In the genomic region with DNA sequence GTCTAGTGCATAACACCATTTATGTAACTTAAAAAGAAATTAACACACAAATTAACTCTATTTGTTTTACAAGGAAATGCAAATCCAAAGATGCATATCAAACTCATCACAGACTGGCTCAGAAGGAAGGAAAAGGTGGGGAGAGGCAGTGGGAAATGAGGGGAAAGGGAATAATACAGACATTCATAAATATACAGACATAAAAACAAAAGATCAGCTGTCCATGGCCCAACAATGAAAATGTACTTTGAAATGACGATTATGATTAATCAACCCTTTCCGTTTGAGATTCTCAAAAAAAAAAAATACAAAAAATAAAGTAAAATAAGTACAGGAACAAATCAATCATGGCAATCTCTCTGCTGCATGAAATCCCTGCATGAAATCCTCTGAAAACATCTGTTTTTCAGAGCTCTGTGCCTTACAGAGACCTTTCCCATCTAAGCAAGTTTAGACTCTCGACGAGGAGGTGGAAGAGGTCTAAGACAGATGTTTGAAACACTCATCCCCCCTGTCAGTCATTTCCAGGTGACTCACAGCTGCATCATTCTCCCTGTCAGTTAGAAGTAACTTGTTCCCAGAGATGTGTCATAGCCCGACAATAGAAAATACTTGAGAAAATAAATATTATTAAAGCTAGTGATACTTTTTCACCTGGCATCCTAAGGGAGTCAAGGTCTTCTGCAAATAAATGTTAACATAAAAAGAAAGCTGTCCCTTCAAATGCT, we compare ENCODE assay signal across 15 cellular contexts. TPM values are rescaled to one million over a fixed set of nuclear protein-coding genes. Genes with fewer than 3 reads are reported as not detected.
DNase-seq lines count a peak whose midpoint lies in the region; ATAC-seq and TF ChIP-seq lines count a peak whose summit lies in the region.
"Had no signal": no experiment of that assay in that cellular context is flagged by ENCODE, and none has a peak within 500 bp of the region (broad histone marks: within the 10 kb centered on the region; RNA-seq: fewer than 3 reads in every experiment).

No MANE protein-coding gene starts in this region.

- no peak overlapping the region for H3K4me3 Mint-ChIP-seq in mesothelial cell of epicardium
- H3K4me3 Mint-ChIP-seq: activated CD4-positive, alpha-beta memory T cell treated with anti-CD3 and anti-CD28 coated beads, Interleukin-2, amount 10 ng/mL, durations not matched to agents 7 days and 5 days; central memory CD8-positive, alpha-beta T cell; nephron had no signal

- ATAC-seq in GM18511 (IDR thresholded peaks at IDR 0.05; ENCODE audit: unreplicated experiment) (no peak), HG02571 (IDR thresholded peaks at IDR 0.05; ENCODE audit: unreplicated experiment) (no peak)

- H3K27ac ChIP-seq in ovary: no peak overlapping the region
- H3K27ac ChIP-seq: C4-2B had no signal

- TF ChIP-seq EP300 in ovary (IDR thresholded peaks at IDR 0.05): no peak

- DNase-seq in DMS53 treated with DMSO at 0.1 percent for 48 hours (lab: John Stamatoyannopoulos, UW; ENCODE audit: unreplicated experiment): peak; percentile 56
- peak; percentile 25 for DNase-seq in NCI-H460 (ENCODE audit: extremely low read depth, low read depth)
- peak; percentile 26 for DNase-seq in choroid plexus epithelial cell (ENCODE audit: low read depth)
- no peak for DNase-seq in mesothelial cell of epicardium (ENCODE audit: low spot score in 2 of 2, unreplicated experiment in 2 of 2)
- no peak for DNase-seq in RPMI8226
- no peak for DNase-seq in ovary
- DNase-seq: activated CD4-positive, alpha-beta memory T cell treated with anti-CD3 and anti-CD28 coated beads, Interleukin-2, amount 10 ng/mL, durations not matched to agents 7 days and 5 days; activated gamma-delta T cell treated with Interleukin-2 at 50 U/mL for 16 hours; NCI-H1105 treated with DMSO at 0.1 percent for 48 hours; T-helper 2 cell had no signal

- no peaks in the 10 kb centered on the region for H3K36me3 ChIP-seq in ovary

- intact Hi-C loops in ovary (cut with DNase I): no loop called here

- H3K27me3 Mint-ChIP-seq in mesothelial cell of epicardium (ENCODE audit: low read depth): peaks cover 7% of the 10 kb centered on the region
- H3K27me3 Mint-ChIP-seq: activated CD4-positive, alpha-beta memory T cell treated with anti-CD3 and anti-CD28 coated beads, Interleukin-2, amount 10 ng/mL, durations not matched to agents 7 days and 5 days; central memory CD8-positive, alpha-beta T cell had no signal

- H3K4me1 Mint-ChIP-seq in mesothelial cell of epicardium: peaks cover 10% of the 10 kb centered on the region
- H3K4me1 Mint-ChIP-seq: activated CD4-positive, alpha-beta memory T cell treated with anti-CD3 and anti-CD28 coated beads, Interleukin-2, amount 10 ng/mL, durations not matched to agents 7 days and 5 days; central memory CD8-positive, alpha-beta T cell had no signal

- 20 to 43% (median 21%) methylated on average over 5 of the region's 5 CpGs for WGBS in ovary, 3 donors

- peaks cover 1% of the 10 kb centered on the region for H3K36me3 Mint-ChIP-seq in mesothelial cell of epicardium

- no peak for TF ChIP-seq POLR2A in ovary (IDR thresholded peaks at IDR 0.05)

- H3K9me3 Mint-ChIP-seq in mesothelial cell of epicardium: peaks cover 25% of the 10 kb centered on the region
- H3K9me3 Mint-ChIP-seq: activated CD4-positive, alpha-beta memory T cell treated with anti-CD3 and anti-CD28 coated beads, Interleukin-2, amount 10 ng/mL, durations not matched to agents 7 days and 5 days had no signal

- H3K9me3 ChIP-seq in ovary: no peaks in the 10 kb centered on the region

- H3K4me3 ChIP-seq in choroid plexus epithelial cell (ENCODE audit: low read depth, low read length): no peak overlapping the region
- no peak overlapping the region for H3K4me3 ChIP-seq in ovary

- no peaks in the 10 kb centered on the region for H3K27me3 ChIP-seq in ovary

- H3K27ac Mint-ChIP-seq in mesothelial cell of epicardium: peak overlapping the region; percentile 3
- H3K27ac Mint-ChIP-seq: activated CD4-positive, alpha-beta memory T cell treated with anti-CD3 and anti-CD28 coated beads, Interleukin-2, amount 10 ng/mL, durations not matched to agents 7 days and 5 days had no signal

- no peak for TF ChIP-seq CTCF in choroid plexus epithelial cell (conservative IDR thresholded peaks at IDR 0.05; ENCODE audit: low read depth, low read length)
- no peak for TF ChIP-seq CTCF in mesothelial cell of epicardium (IDR thresholded peaks at IDR 0.05; ENCODE audit: unreplicated experiment)
- TF ChIP-seq CTCF in ovary (IDR thresholded peaks at IDR 0.05): no peak

- H3K4me1 ChIP-seq in ovary (ENCODE audit: insufficient read depth): no peaks in the 10 kb centered on the region

RNA-seq across cellular contexts. Expression of a gene that starts 41.4 kb away (rescaled TPM):
- total RNA-seq in NCI-H460 (2014; rRNA removed; shearing (Covaris generic)): 0.38 and 0.82 TPM in 2 replicates
- polyA plus RNA-seq in NCI-H460 (2014; cell fraction: nucleus; rRNA removed): 0.06 and 1.3 TPM in 2 replicates
- 3.1 to 3.7 TPM (median 3.2 TPM) in 3 replicates for total RNA-seq in mesothelial cell of epicardium
- 1 to 10 TPM; 1.6 to 5.1 (median 3.0) TPM for total RNA-seq in ovary
- 1 to 10 TPM; 2.9 to 3.1 TPM for polyA plus RNA-seq in ovary
- total RNA-seq: activated CD4-positive, alpha-beta memory T cell treated with anti-CD3 and anti-CD28 coated beads, Interleukin-2, amount 10 ng/mL, durations not matched to agents 7 days and 5 days had no signal

Comparison
In these comparisons a context has a peak if more than half of its experiments do, and no peak if none do; other contexts are left out.
1. DNase-seq: peak in DMS53 treated with DMSO at 0.1 percent for 48 hours (single experiment), NCI-H460 (single experiment) and choroid plexus epithelial cell (single experiment); none in mesothelial cell of epicardium (0 of 2), RPMI8226 (single experiment) and ovary (0 of 5).